8 cellular contexts compared by ENCODE assay signal in the genomic region with DNA sequence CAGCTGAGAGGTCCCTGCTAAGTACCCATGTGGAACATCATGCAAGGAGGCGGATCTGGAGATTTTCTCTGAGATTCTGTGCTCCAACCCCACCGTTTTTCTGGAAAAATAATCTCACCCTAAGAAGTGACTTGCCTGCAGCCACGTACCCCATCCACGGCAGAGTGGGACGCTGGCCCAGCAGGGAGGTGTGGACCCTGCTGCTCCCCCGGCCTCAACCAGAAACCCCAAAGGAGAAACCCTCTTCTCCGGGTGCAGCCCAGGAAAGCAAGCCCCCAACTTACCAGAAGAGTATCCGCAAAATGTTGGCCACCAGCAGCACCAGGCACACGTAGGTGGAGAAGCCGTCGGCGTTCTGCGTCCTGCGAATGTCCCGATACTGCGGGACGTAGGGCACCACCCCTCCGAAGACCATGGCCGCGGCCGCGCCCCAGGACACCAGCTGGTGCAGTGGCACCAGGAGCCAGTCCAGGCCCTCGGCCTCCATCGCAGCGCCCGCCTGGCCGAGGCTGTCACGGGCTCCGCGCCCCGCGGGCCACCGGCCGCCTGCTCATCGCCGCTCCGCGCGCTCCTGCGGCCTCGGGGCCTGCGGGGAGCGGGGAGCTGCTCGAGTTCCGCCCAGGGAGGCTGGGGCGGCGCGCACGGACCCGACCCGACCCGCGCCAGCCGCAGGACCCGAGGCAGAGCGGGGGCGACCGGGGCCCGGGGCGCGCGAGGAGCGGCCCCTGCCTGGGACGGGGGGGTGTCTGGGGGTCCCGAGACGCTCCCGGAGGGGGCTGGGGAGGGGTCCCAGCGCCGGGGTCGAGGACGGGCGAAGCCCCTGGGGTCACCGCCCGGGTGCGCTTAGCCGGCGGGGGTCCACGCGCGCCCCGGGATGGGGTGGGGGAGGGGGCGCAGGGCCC. TPM values are rescaled to one million over a fixed set of nuclear protein-coding genes. Genes with fewer than 3 reads are reported as not detected.
DNase-seq lines count a peak whose midpoint lies in the region; ATAC-seq, FAIRE-seq and TF ChIP-seq lines count a peak whose summit lies in the region.

No MANE protein-coding gene starts in this region.

- TF ChIP-seq CTCF in HFF-Myc (IDR thresholded peaks at IDR 0.05; ENCODE audit: low read depth, low read length, missing control alignments): no peak
- TF ChIP-seq CTCF in RWPE1 (conservative IDR thresholded peaks at IDR 0.05; ENCODE audit: low read depth): no peak
- TF ChIP-seq CTCF in dorsolateral prefrontal cortex (IDR thresholded peaks at IDR 0.05 in 54 of 56, conservative IDR thresholded peaks at IDR 0.05 in 2 of 56; ENCODE audit: low read depth in 1 of 56, partially characterized antibody in 56 of 56): no peak
- TF ChIP-seq CTCF in lung (IDR thresholded peaks at IDR 0.05; ENCODE audit: control extremely low read depth, extremely low read depth): no peak
- no peak for TF ChIP-seq CTCF in tibial nerve (IDR thresholded peaks at IDR 0.05)

- H3K4me3 ChIP-seq in HFF-Myc (replicated peaks; ENCODE audit: low read depth, low read length) (peak overlapping the region; percentile 62), dorsolateral prefrontal cortex (peak overlapping the region; percentile 58 to 95 (median 87)), lung (peak overlapping the region; percentile 80), tibial nerve (peak overlapping the region; percentile 77 to 99 (median 88))

- intact Hi-C loops in dorsolateral prefrontal cortex (cut with DNase I): loop anchor here (1.0 to 5.0 kb wide), 3 partner anchors 37 to 84 kb away; a partner anchor contains a TSS

- peaks cover 11 to 27% of the 10 kb centered on the region in 2 donors for H3K4me1 ChIP-seq in lung (ENCODE audit: control insufficient read depth in 2 of 2, insufficient read depth in 2 of 2, low read length in 2 of 2)
- peaks cover 0 to 58% (median 39%) of the 10 kb centered on the region in 4 donors for H3K4me1 ChIP-seq in tibial nerve

- 3 to 4% methylated on average over 70 to 82 of the region's 82 CpGs for WGBS in lung, 2 donors
- 3 to 4% methylated on average over 22 to 51 of the region's 82 CpGs for WGBS in tibial nerve, 2 donors

- peak; percentile 45 for DNase-seq in GM12891 (ENCODE audit: insufficient read length, low spot score)
- DNase-seq in HFF-Myc (ENCODE audit: extremely low read depth, low read depth): no peak
- DNase-seq in RWPE1 (ENCODE audit: low spot score): no peak
- DNase-seq in dorsolateral prefrontal cortex: peak in 6 of 10 donors; percentile 5 to 42 (median 24)
- no peak for DNase-seq in lung (ENCODE audit: low spot score)
- no peak for DNase-seq in tibial nerve (ENCODE audit: low spot score in 2 of 2)
- DNase-seq in NOMO-1 treated with dmso at 0.1 percent for 144 hours (lab: John Stamatoyannopoulos, UW; ENCODE audit: unreplicated experiment): no peak

- H3K27me3 ChIP-seq in dorsolateral prefrontal cortex (no peaks in the 10 kb centered on the region), lung (ENCODE audit: control insufficient read depth, insufficient read depth) (no peaks in the 10 kb centered on the region), tibial nerve (no peaks in the 10 kb centered on the region)

- ATAC-seq in lung (ENCODE audit: insufficient read depth, low FRiP score) (no peak), GM18861 (IDR thresholded peaks at IDR 0.05; ENCODE audit: unreplicated experiment) (no peak)

- H3K9me3 ChIP-seq in lung (ENCODE audit: control insufficient read depth in 2 of 2, insufficient read depth in 1 of 2, low read length in 1 of 2): no peaks in the 10 kb centered on the region
- no peaks in the 10 kb centered on the region for H3K9me3 ChIP-seq in tibial nerve

- TF ChIP-seq POLR2A in GM12891 (IDR thresholded peaks at IDR 0.05; ENCODE audit: low read depth, low read length) (no peak), tibial nerve (IDR thresholded peaks at IDR 0.05) (no peak)

- FAIRE-seq in GM12891 (lab: Jason Lieb, UNC): peak; percentile 47

- POLR2A ChIA-PET in RWPE1 (lab: Yijun Ruan, JAX; ENCODE audit: low non-redundant PET): interaction anchor here (0.6 kb wide), 1 partner anchor 22 kb away, joined by 3 read pairs; no protein-coding TSS in a partner anchor

- TF ChIP-seq EP300 in tibial nerve (IDR thresholded peaks at IDR 0.05): peak in 1 of 2 donors; percentile 10

- H3K36me3 ChIP-seq in lung (ENCODE audit: control insufficient read depth in 2 of 2, insufficient read depth in 2 of 2, low read length in 2 of 2) (peaks cover 0 to 8% of the 10 kb centered on the region in 2 donors), tibial nerve (peaks cover 0 to 22% (median 0%) of the 10 kb centered on the region in 3 donors)

- CTCF ChIA-PET in RWPE1 (lab: Yijun Ruan, JAX): interaction anchor here (0.5 kb wide), 1 partner anchor 84 kb away, joined by 3 read pairs; no protein-coding TSS in a partner anchor

- H3K27ac ChIP-seq in RWPE1: peak overlapping the region; percentile 63
- H3K27ac ChIP-seq in dorsolateral prefrontal cortex: peak overlapping the region in 44 of 59 donors; percentile 26 to 92 (median 64)
- peak overlapping the region; percentile 67 to 78 for H3K27ac ChIP-seq in lung (ENCODE audit: low read depth in 1 of 2, low read length in 1 of 2)
- H3K27ac ChIP-seq in tibial nerve: peak overlapping the region; percentile 80 to 98 (median 90)

TF ChIP-seq in GM12891, 5 proteins besides CTCF, POLR2A, EP300 and RAD21:
- TF ChIP-seq POLR2AphosphoS5 (IDR thresholded peaks at IDR 0.05; ENCODE audit: low read depth, low read length): no peak
- TF ChIP-seq POU2F2 (IDR thresholded peaks at IDR 0.05; ENCODE audit: low read depth, low read length): no peak
- TF ChIP-seq PAX5 (IDR thresholded peaks at IDR 0.05; ENCODE audit: insufficient read depth, low read length, severe bottlenecking): no peak
- no peak for TF ChIP-seq SPI1 (IDR thresholded peaks at IDR 0.05; ENCODE audit: low read depth, low read length)
- TF ChIP-seq TAF1 (IDR thresholded peaks at IDR 0.05; ENCODE audit: low read depth, low read length): no peak
TF ChIP-seq in GM12891: peak in this region for 0.

RNA-seq across cellular contexts. Expression of a gene that starts 0.8 kb away (rescaled TPM):
- polyA plus RNA-seq in GM12891 (2012; ENCODE audit: low read depth, missing spikeins): 25.6 TPM
- total RNA-seq in dorsolateral prefrontal cortex (100 to 1,000 TPM in 40 of 120 experiments, 10 to 100 TPM in 80; 48.9 to 138 (median 96.6) TPM), lung (10 to 100 TPM; 26.5 to 69.8 TPM), tibial nerve (100 to 1,000 TPM; 112 to 361 (median 222) TPM)
- 10 to 100 TPM; 54.9 to 71.8 TPM for polyA plus RNA-seq in lung

RNA-seq across cellular contexts. Expression of a gene that starts 13.8 kb away (rescaled TPM):
- polyA plus RNA-seq in GM12891 (2012; ENCODE audit: low read depth, missing spikeins): 6.3 TPM
- 10 to 100 TPM in 105 of 120 experiments, 1 to 10 TPM in 15; 5.7 to 22.6 (median 13.2) TPM for total RNA-seq in dorsolateral prefrontal cortex
- 10 to 100 TPM; 30.6 to 37.9 TPM for total RNA-seq in lung
- polyA plus RNA-seq in lung: 10 to 100 TPM; 23.2 to 80.9 TPM
- 10 to 100 TPM; 18.0 to 35.4 (median 29.7) TPM for total RNA-seq in tibial nerve

RNA-seq across cellular contexts. Expression of a gene that starts 37.7 kb away (rescaled TPM):
- 118 TPM for polyA plus RNA-seq in GM12891 (2012; ENCODE audit: low read depth, missing spikeins)
- total RNA-seq in dorsolateral prefrontal cortex: 100 to 1,000 TPM in 43 of 120 experiments, 10 to 100 TPM in 77; 68.3 to 133 (median 95.2) TPM
- total RNA-seq in lung: 100 to 1,000 TPM in 1 of 2 donors, 10 to 100 TPM in 1; 29.9 to 101 TPM
- polyA plus RNA-seq in lung: 10 to 100 TPM; 84.1 to 86.2 TPM
- 10 to 100 TPM; 19.0 to 34.9 (median 32.5) TPM for total RNA-seq in tibial nerve

Comparison
In these comparisons a context has a peak if more than half of its experiments do, and no peak if none do; other contexts are left out.
1. DNase-seq: peak in GM12891 (single experiment) and dorsolateral prefrontal cortex (6 of 10); none in HFF-Myc (single experiment), RWPE1 (single experiment), lung (single experiment), tibial nerve (0 of 2) and NOMO-1 treated with dmso at 0.1 percent for 144 hours (single experiment).
2. Peak in every context shown above with its lines, with median percentiles within 50 percentile points of each other: H3K4me3 ChIP-seq and H3K27ac ChIP-seq.